1 cellular context compared by ENCODE assay signal in genomic region chr17:77332981-77333685, GRCh38.
TF ChIP-seq lines count a peak whose summit lies in the region.

No MANE protein-coding gene starts in this region.

TF ChIP-seq in GM23338, 12 proteins besides CTCF, POLR2A, EP300 and RAD21 (continued from another document):
- TF ChIP-seq, protein P1, sequence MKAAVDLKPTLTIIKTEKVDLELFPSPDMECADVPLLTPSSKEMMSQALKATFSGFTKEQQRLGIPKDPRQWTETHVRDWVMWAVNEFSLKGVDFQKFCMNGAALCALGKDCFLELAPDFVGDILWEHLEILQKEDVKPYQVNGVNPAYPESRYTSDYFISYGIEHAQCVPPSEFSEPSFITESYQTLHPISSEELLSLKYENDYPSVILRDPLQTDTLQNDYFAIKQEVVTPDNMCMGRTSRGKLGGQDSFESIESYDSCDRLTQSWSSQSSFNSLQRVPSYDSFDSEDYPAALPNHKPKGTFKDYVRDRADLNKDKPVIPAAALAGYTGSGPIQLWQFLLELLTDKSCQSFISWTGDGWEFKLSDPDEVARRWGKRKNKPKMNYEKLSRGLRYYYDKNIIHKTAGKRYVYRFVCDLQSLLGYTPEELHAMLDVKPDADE (IDR thresholded peaks at IDR 0.05), result no peak
- TF ChIP-seq NANOG (IDR thresholded peaks at IDR 0.05; ENCODE audit: borderline replicate concordance) (no peak), CREB1 (CRISPR knock-in tag; IDR thresholded peaks at IDR 0.05; ENCODE audit: low read depth) (no peak)
